In genomic region chr1:100622506-100622905, GRCh38 we compare ENCODE assay signal across 15 cellular contexts.
DNase-seq lines count a peak whose midpoint lies in the region; ATAC-seq, FAIRE-seq and TF ChIP-seq lines count a peak whose summit lies in the region.
"Had no signal": no experiment of that assay in that cellular context is flagged by ENCODE, and none has a peak within 500 bp of the region (broad histone marks: within the 10 kb centered on the region; RNA-seq: fewer than 3 reads in every experiment).

No MANE protein-coding gene starts in this region.

- ATAC-seq in HG02852 (IDR thresholded peaks at IDR 0.05; ENCODE audit: unreplicated experiment) (no peak), GM18517 (IDR thresholded peaks at IDR 0.05; ENCODE audit: unreplicated experiment) (no peak)
- ATAC-seq: left lobe of liver had no signal

- H3K9ac ChIP-seq in HUES48 (ENCODE audit: low read depth, low read length) (no peak overlapping the region), kidney (ENCODE audit: low read length in 2 of 2) (no peak overlapping the region), skeletal muscle satellite cell (ENCODE audit: low read depth, low read length) (peak overlapping the region; percentile 87)

- DNase-seq in SJCRH30 = peak in 1 of 2 experiments; percentile 28
- no peak for DNase-seq in kidney
- DNase-seq in SKM-1 treated with dmso at 0.1 percent for 144 hours (lab: John Stamatoyannopoulos, UW; ENCODE audit: unreplicated experiment) = no peak
- DNase-seq: activated CD4-positive, alpha-beta T cell treated with anti-CD3 and anti-CD28 coated beads, Interleukin-2, amount 50 U/mL, for 1 hour; activated gamma-delta T cell treated with Interleukin-2 at 50 U/mL for 16 hours; NCI-H1105; NCI-H82; stimulated activated CD4-positive, alpha-beta T cell treated with anti-CD3 and anti-CD28 coated beads, Interleukin-2, amount 100 ng/mL, for 48 hours had no signal

- H3K27ac ChIP-seq in HUES48 (ENCODE audit: low read depth, low read length) = peak overlapping the region; percentile 57
- peak overlapping the region; percentile 31 for H3K27ac ChIP-seq in SJCRH30
- H3K27ac ChIP-seq in kidney (ENCODE audit: low read depth in 2 of 2, low read length in 2 of 2) = peak overlapping the region; percentile 12 to 84
- H3K27ac ChIP-seq: foreskin keratinocyte had no signal

- no peak for TF ChIP-seq CTCF in kidney (IDR thresholded peaks at IDR 0.05; ENCODE audit: borderline replicate concordance, extremely low read depth, insufficient read depth)

- H3K4me1 ChIP-seq in HUES48 (ENCODE audit: control insufficient read depth, insufficient read depth, low read length) (peaks cover 8% of the 10 kb centered on the region), SJCRH30 (peaks cover 8% of the 10 kb centered on the region), kidney (ENCODE audit: control insufficient read depth in 1 of 2, insufficient read depth in 1 of 2, low read depth in 1 of 2, low read length in 2 of 2) (peaks cover 20 to 37% of the 10 kb centered on the region in 2 donors), skeletal muscle satellite cell (ENCODE audit: control insufficient read depth, insufficient read depth, low read length) (peaks cover 63% of the 10 kb centered on the region)
- H3K4me1 ChIP-seq: foreskin keratinocyte had no signal

- H3K27me3 ChIP-seq in HUES48 (ENCODE audit: control insufficient read depth, insufficient read depth, low read length) (no peaks in the 10 kb centered on the region), SJCRH30 (no peaks in the 10 kb centered on the region), skeletal muscle satellite cell (ENCODE audit: control insufficient read depth, insufficient read depth, low read length) (no peaks in the 10 kb centered on the region)
- H3K27me3 ChIP-seq: foreskin keratinocyte had no signal

- intact Hi-C loops in kidney (cut with DNase I) = loop anchor here (10.0 kb wide), 1 partner anchor 92 kb away; the partner anchor contains the start of gene VCAM1

- FAIRE-seq in kidney (lab: Jason Lieb, UNC) = no peak
- FAIRE-seq: colon had no signal

- H3K36me3 ChIP-seq in HUES48 (ENCODE audit: control insufficient read depth, insufficient read depth, low read length) (no peaks in the 10 kb centered on the region), SJCRH30 (no peaks in the 10 kb centered on the region), kidney (ENCODE audit: control insufficient read depth in 1 of 2, insufficient read depth in 2 of 2, low read length in 2 of 2) (no peaks in the 10 kb centered on the region), skeletal muscle satellite cell (ENCODE audit: insufficient read depth, low read length) (no peaks in the 10 kb centered on the region)

- H3K9me3 ChIP-seq in HUES48 (ENCODE audit: control insufficient read depth, insufficient read depth, low read length) (no peaks in the 10 kb centered on the region), SJCRH30 (replicated peaks) (no peaks in the 10 kb centered on the region), kidney (ENCODE audit: control insufficient read depth in 1 of 2, low read length in 2 of 2) (no peaks in the 10 kb centered on the region), skeletal muscle satellite cell (replicated peaks; ENCODE audit: low read length) (no peaks in the 10 kb centered on the region)

- H3K4me3 ChIP-seq in HUES48 (ENCODE audit: low read depth, low read length) (no peak overlapping the region), SJCRH30 (no peak overlapping the region), kidney (ENCODE audit: low read length in 2 of 2) (no peak overlapping the region), skeletal muscle satellite cell (ENCODE audit: low read length) (peak overlapping the region; percentile 11)

- H3K4me2 ChIP-seq in skeletal muscle satellite cell (ENCODE audit: low read length) = peak overlapping the region; percentile 47
